In the genomic region with DNA sequence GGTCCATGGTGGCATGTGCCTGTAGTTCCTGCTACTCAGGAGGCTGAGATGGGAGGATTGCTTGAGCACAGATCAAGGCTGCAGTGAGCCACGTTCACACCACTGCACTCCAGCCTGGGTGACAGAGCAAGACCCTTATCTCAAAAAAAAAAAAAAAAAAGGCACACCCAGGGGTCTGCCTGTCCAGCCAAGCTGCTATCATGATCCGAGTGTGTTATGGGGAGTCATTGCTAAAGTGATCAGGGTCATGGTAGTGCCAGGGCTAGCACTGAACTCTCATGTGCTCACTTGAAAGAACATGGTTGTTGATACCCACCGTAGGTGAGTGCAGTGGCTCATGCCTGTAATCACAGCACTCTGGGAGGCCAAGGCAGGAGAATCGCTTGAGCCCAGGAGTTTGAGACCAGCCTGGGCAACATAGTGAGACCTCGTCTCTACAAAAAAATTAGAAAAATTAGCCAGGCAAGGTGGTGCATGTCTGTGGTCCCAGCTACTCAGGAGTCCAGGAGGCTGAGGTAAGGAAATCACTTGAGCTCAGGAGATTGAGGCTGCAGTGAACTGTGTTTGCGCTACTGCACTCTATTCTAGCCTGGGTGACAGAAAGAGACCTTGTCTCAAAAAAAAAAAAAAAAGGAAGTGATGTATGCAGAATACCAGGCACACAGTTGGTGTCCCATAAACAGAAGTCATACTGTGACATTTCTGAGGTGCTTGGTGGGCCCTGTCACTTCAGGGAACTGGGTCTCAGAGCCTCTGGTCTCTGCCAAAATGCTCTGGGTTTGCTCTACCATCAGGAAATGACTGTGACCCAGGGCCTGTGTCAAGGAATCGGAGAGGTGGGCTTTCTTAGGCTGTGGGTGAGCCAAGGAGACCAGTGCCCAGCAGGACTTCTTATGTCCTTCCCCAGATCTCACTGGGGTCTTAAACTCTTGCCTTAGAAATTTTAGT, we compare ENCODE assay signal across 2 cellular contexts.
TF ChIP-seq lines count a peak whose summit lies in the region.

No MANE protein-coding gene starts in this region.

TF ChIP-seq in GM12891, 5 proteins besides CTCF, POLR2A, EP300 and RAD21:
- no peak for TF ChIP-seq POU2F2 (IDR thresholded peaks at IDR 0.05; ENCODE audit: low read depth, low read length)
- no peak for TF ChIP-seq PAX5 (IDR thresholded peaks at IDR 0.05; ENCODE audit: insufficient read depth, low read length, severe bottlenecking)
- no peak for TF ChIP-seq POLR2AphosphoS5 (IDR thresholded peaks at IDR 0.05; ENCODE audit: low read depth, low read length)
- TF ChIP-seq SPI1 (IDR thresholded peaks at IDR 0.05; ENCODE audit: low read depth, low read length), result peak; percentile 66
- no peak for TF ChIP-seq TAF1 (IDR thresholded peaks at IDR 0.05; ENCODE audit: low read depth, low read length)
TF ChIP-seq in GM12891: peak in this region for 1.

TF ChIP-seq in GM12878, 131 proteins besides CTCF, POLR2A, EP300 and RAD21:
- TF ChIP-seq SPI1 (IDR thresholded peaks at IDR 0.05; ENCODE audit: borderline replicate concordance, insufficient read depth, low read depth, low read length), result peak; percentile 47; the same call in 1 of the 2 replicates
- TF ChIP-seq, protein P1, sequence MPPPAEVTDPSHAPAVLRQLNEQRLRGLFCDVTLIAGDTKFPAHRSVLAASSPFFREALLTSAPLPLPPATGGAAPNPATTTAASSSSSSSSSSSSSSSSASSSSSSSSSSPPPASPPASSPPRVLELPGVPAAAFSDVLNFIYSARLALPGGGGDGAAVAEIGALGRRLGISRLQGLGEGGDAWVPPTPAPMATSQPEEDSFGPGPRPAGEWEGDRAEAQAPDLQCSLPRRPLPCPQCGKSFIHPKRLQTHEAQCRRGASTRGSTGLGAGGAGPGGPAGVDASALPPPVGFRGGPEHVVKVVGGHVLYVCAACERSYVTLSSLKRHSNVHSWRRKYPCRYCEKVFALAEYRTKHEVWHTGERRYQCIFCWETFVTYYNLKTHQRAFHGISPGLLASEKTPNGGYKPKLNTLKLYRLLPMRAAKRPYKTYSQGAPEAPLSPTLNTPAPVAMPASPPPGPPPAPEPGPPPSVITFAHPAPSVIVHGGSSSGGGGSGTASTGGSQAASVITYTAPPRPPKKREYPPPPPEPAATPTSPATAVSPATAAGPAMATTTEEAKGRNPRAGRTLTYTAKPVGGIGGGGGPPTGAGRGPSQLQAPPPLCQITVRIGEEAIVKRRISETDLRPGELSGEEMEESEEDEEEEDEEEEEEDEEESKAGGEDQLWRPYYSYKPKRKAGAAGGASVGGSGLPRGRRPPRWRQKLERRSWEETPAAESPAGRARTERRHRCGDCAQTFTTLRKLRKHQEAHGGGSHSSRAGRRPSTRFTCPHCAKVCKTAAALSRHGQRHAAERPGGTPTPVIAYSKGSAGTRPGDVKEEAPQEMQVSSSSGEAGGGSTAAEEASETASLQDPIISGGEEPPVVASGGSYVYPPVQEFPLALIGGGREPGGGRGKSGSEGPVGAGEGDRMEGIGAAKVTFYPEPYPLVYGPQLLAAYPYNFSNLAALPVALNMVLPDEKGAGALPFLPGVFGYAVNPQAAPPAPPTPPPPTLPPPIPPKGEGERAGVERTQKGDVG (CRISPR knock-in tag; IDR thresholded peaks at IDR 0.05), result no peak
